Comparison of ENCODE assay signal across 21 cellular contexts in genomic region chr7:17929647-17930395, GRCh38. TPM values are rescaled to one million over a fixed set of nuclear protein-coding genes. Genes with fewer than 3 reads are reported as not detected.
DNase-seq lines count a peak whose midpoint lies in the region; ATAC-seq, FAIRE-seq and TF ChIP-seq lines count a peak whose summit lies in the region.
"Had no signal": no experiment of that assay in that cellular context is flagged by ENCODE, and none has a peak within 500 bp of the region (broad histone marks: within the 10 kb centered on the region; RNA-seq: fewer than 3 reads in every experiment).

No MANE protein-coding gene starts in this region.

- peaks cover 9% of the 10 kb centered on the region for H3K36me3 Mint-ChIP-seq in activated naive CD8-positive, alpha-beta T cell treated with anti-CD3 and anti-CD28 coated beads for 36 hours
- H3K36me3 Mint-ChIP-seq in stimulated activated naive B cell treated with anti-CD40 and anti-IgM and Interleukin-4, amounts not matched to agents 10 μg/mL and 1 μg/mL and 100 μg/mL, for 72 hours: peaks cover 6 to 13% of the 10 kb centered on the region in 2 donors
- H3K36me3 Mint-ChIP-seq: CD4-positive, CD25-positive, alpha-beta regulatory T cell had no signal

- H3K9me3 ChIP-seq in A549 (no peaks in the 10 kb centered on the region), ovary (no peaks in the 10 kb centered on the region)
- H3K9me3 ChIP-seq: MG63 had no signal

- H3K4me3 Mint-ChIP-seq in activated naive CD8-positive, alpha-beta T cell treated with anti-CD3 and anti-CD28 coated beads for 36 hours: peak overlapping the region; percentile 40
- no peak overlapping the region for H3K4me3 Mint-ChIP-seq in stimulated activated naive B cell treated with anti-CD40 and anti-IgM and Interleukin-4, amounts not matched to agents 10 μg/mL and 1 μg/mL and 100 μg/mL, for 72 hours

- no peak overlapping the region for H3K4me2 ChIP-seq in A549

- H3K27ac ChIP-seq in A549: no peak overlapping the region
- H3K27ac ChIP-seq in ovary: no peak overlapping the region

- FAIRE-seq in A549 (lab: Jason Lieb, UNC) (peak; percentile 18), G401.6 (lab: Jason Lieb, UNC) (peak; percentile 23)
- FAIRE-seq: GM19239, H1 had no signal

- H3K4me3 ChIP-seq in A549 (no peak overlapping the region), ovary (no peak overlapping the region)
- H3K4me3 ChIP-seq: MG63 had no signal

- TF ChIP-seq EP300 in A549 (IDR thresholded peaks at IDR 0.05): no peak
- TF ChIP-seq EP300 in ovary (IDR thresholded peaks at IDR 0.05): no peak

- CTCF ChIA-PET in A549 (lab: Yijun Ruan, JAX): no interaction called here

- TF ChIP-seq POLR2A in A549 (IDR thresholded peaks at IDR 0.05; ENCODE audit: low read length) (no peak), ovary (IDR thresholded peaks at IDR 0.05) (no peak)

- H3K4me1 Mint-ChIP-seq in activated naive CD8-positive, alpha-beta T cell treated with anti-CD3 and anti-CD28 coated beads for 36 hours: peaks cover 72% of the 10 kb centered on the region
- peaks cover 29 to 65% of the 10 kb centered on the region in 2 donors for H3K4me1 Mint-ChIP-seq in stimulated activated naive B cell treated with anti-CD40 and anti-IgM and Interleukin-4, amounts not matched to agents 10 μg/mL and 1 μg/mL and 100 μg/mL, for 72 hours

- no peaks in the 10 kb centered on the region for H3K27me3 ChIP-seq in ovary
- H3K27me3 ChIP-seq: MG63 had no signal

- POLR2A ChIA-PET in A549 (lab: Yijun Ruan, JAX): no interaction called here

- no peak for TF ChIP-seq CTCF in A549 (IDR thresholded peaks at IDR 0.05)
- TF ChIP-seq CTCF in ovary (IDR thresholded peaks at IDR 0.05): no peak

- no peak for ATAC-seq in A549
- ATAC-seq in stimulated activated naive B cell treated with anti-CD40 and anti-IgM and Interleukin-4, amounts not matched to agents 10 μg/mL and 1 μg/mL and 100 μg/mL, for 72 hours (replicated peaks): no peak
- ATAC-seq: Panc1, SK-N-SH treated with all-trans-retinoic acid at 6 μM for 48 hours had no signal

- no peaks in the 10 kb centered on the region for H3K27me3 Mint-ChIP-seq in activated naive CD8-positive, alpha-beta T cell treated with anti-CD3 and anti-CD28 coated beads for 36 hours
- H3K27me3 Mint-ChIP-seq in stimulated activated naive B cell treated with anti-CD40 and anti-IgM and Interleukin-4, amounts not matched to agents 10 μg/mL and 1 μg/mL and 100 μg/mL, for 72 hours: no peaks in the 10 kb centered on the region
- H3K27me3 Mint-ChIP-seq: CD4-positive, CD25-positive, alpha-beta regulatory T cell had no signal

- WGBS in A549 (ENCODE audit: missing lambda C conversion rate): 82% methylated on average over 5 of the region's 5 CpGs
- WGBS in ovary, 3 donors: 85 to 89% (median 88%) methylated on average over 5 of the region's 5 CpGs

- peak overlapping the region; percentile 66 for H3K27ac Mint-ChIP-seq in activated naive CD8-positive, alpha-beta T cell treated with anti-CD3 and anti-CD28 coated beads for 36 hours
- peak overlapping the region; percentile 37 for H3K27ac Mint-ChIP-seq in stimulated activated naive B cell treated with anti-CD40 and anti-IgM and Interleukin-4, amounts not matched to agents 10 μg/mL and 1 μg/mL and 100 μg/mL, for 72 hours
- H3K27ac Mint-ChIP-seq: CD4-positive, CD25-positive, alpha-beta regulatory T cell had no signal

- H3K36me3 ChIP-seq in ovary: no peaks in the 10 kb centered on the region
- H3K36me3 ChIP-seq: MG63 had no signal

- no peaks in the 10 kb centered on the region for H3K9me3 Mint-ChIP-seq in activated naive CD8-positive, alpha-beta T cell treated with anti-CD3 and anti-CD28 coated beads for 36 hours
- peaks cover 0 to 1% of the 10 kb centered on the region in 2 donors for H3K9me3 Mint-ChIP-seq in stimulated activated naive B cell treated with anti-CD40 and anti-IgM and Interleukin-4, amounts not matched to agents 10 μg/mL and 1 μg/mL and 100 μg/mL, for 72 hours
- H3K9me3 Mint-ChIP-seq: CD4-positive, CD25-positive, alpha-beta regulatory T cell had no signal

- DNase-seq in A549 (ENCODE audit: low read depth in 1 of 2, low spot score in 1 of 2) (no peak), amniotic stem cell (lab: John Stamatoyannopoulos, UW) (no peak), ovary (no peak), cardiac septum (ENCODE audit: low spot score) (no peak)
- no peak for DNase-seq in activated naive CD8-positive, alpha-beta T cell treated with anti-CD3 and anti-CD28 coated beads for 36 hours
- DNase-seq in stimulated activated naive B cell treated with anti-CD40 and anti-IgM and Interleukin-4, amounts not matched to agents 10 μg/mL and 1 μg/mL and 100 μg/mL, for 72 hours: no peak
- DNase-seq: CD4-positive, CD25-positive, alpha-beta regulatory T cell; DMS153; GDM1; MG63; NCI-H1417; NCI-H1694 treated with DMSO at 0.1 percent for 48 hours; NCI-H2081 treated with DMSO at 0.1 percent for 48 hours; NCI-H2171 treated with DMSO at 0.1 percent for 48 hours; NCI-H524 treated with DMSO at 0.1 percent for 48 hours; NCI-H82 had no signal

- no peak for TF ChIP-seq RAD21 in A549 (conservative IDR thresholded peaks at IDR 0.05 in 1 of 2, IDR thresholded peaks at IDR 0.05 in 1 of 2)

- intact Hi-C loops in ovary (cut with DNase I) (no loop called here), cardiac septum (cut with DNase I) (no loop called here)

- H3K4me1 ChIP-seq in A549 (no peaks in the 10 kb centered on the region), ovary (ENCODE audit: insufficient read depth) (peaks cover 6% of the 10 kb centered on the region)

TF ChIP-seq in A549, 52 proteins besides CTCF, POLR2A, EP300 and RAD21:
- TF ChIP-seq MAFK (IDR thresholded peaks at IDR 0.05; ENCODE audit: partially characterized antibody): no peak
- TF ChIP-seq CHD4 (IDR thresholded peaks at IDR 0.05; ENCODE audit: borderline replicate concordance): no peak
- no peak for TF ChIP-seq USF2 (IDR thresholded peaks at IDR 0.05)
- TF ChIP-seq HEYL (CRISPR knock-in tag; IDR thresholded peaks at IDR 0.05): no peak
- TF ChIP-seq ELK1 (IDR thresholded peaks at IDR 0.05; ENCODE audit: low read depth, low read length): no peak
- no peak for TF ChIP-seq RARB (CRISPR knock-in tag; IDR thresholded peaks at IDR 0.05)

RNA-seq across cellular contexts. Expression of gene SNX13, which starts 10.5 kb away (rescaled TPM):
- polyA plus RNA-seq in A549 (2011; rRNA removed): 26.3 and 31.6 TPM in 2 replicates
- 5.0 TPM in 2 replicates for polyA plus RNA-seq in A549 (2012; cell fraction: cytosol; rRNA removed)
- polyA plus RNA-seq in A549 (2012; cell fraction: nucleus; rRNA removed): 2.0 and 3.2 TPM in 2 replicates
- polyA plus RNA-seq in A549 (2017; fragmentation: RNase III; extraction: RNeasy Plus Mini Kit Qiagen cat#74134 plus additional on column Dnase treatment): 12.4 to 15.0 TPM (median 13.1 TPM) in 3 replicates
- 12.3 and 12.7 TPM in 2 replicates for polyA minus RNA-seq in A549 (2011; rRNA and poly(A)+ RNA removed)
- total RNA-seq in activated naive CD8-positive, alpha-beta T cell treated with anti-CD3 and anti-CD28 coated beads for 36 hours: 10 to 100 TPM; 24.7 to 26.3 TPM
- 10 to 100 TPM; 35.8 to 51.1 (median 46.9) TPM for total RNA-seq in ovary
- polyA plus RNA-seq in ovary: 10 to 100 TPM; 12.1 to 16.0 TPM
- total RNA-seq in cardiac septum: 48.8 TPM
